In genomic region chr5:17089690-17090089, GRCh38 we compare ENCODE assay signal across 24 cellular contexts.
DNase-seq lines count a peak whose midpoint lies in the region; ATAC-seq, FAIRE-seq and TF ChIP-seq lines count a peak whose summit lies in the region.
"Had no signal": no experiment of that assay in that cellular context is flagged by ENCODE, and none has a peak within 500 bp of the region (broad histone marks: within the 10 kb centered on the region; RNA-seq: fewer than 3 reads in every experiment).

No MANE protein-coding gene starts in this region.

- H3K9ac ChIP-seq in IMR-90 (ENCODE audit: low read depth, low read length) (no peak overlapping the region), keratinocyte (ENCODE audit: control insufficient read depth, extremely low read depth, insufficient read depth, low read length) (no peak overlapping the region)
- H3K9ac ChIP-seq: BLaER1 had no signal

- POLR2A ChIA-PET in IMR-90 (lab: Charles Lee; ENCODE audit: unreplicated experiment), result no interaction called here

- DNase-seq in AG20443 (ENCODE audit: low spot score), result peak; percentile 46
- DNase-seq in IMR-90, result peak; percentile 57
- DNase-seq in astrocyte of the hippocampus (ENCODE audit: low read depth, low spot score), result peak; percentile 76
- no peak for DNase-seq in keratinocyte (ENCODE audit: low read depth, low spot score)
- DNase-seq in NCI-H774 (lab: John Stamatoyannopoulos, UW), result no peak
- no peak for DNase-seq in activated CD8-positive, alpha-beta memory T cell treated with anti-CD3 and anti-CD28 coated beads for 24 hours
- no peak for DNase-seq in midbrain (lab: John Stamatoyannopoulos, UW)
- DNase-seq: activated CD4-positive, alpha-beta memory T cell treated with anti-CD3 and anti-CD28 coated beads, Interleukin-2, amount 10 ng/mL, durations not matched to agents 7 days and 5 days; aorta; central memory CD4-positive, alpha-beta T cell; dermis blood vessel endothelial cell; DMS153; naive thymus-derived CD8-positive, alpha-beta T cell; NCI-H1694 treated with DMSO at 0.1 percent for 48 hours; NCI-H524; SJCRH30; T-helper 1 cell had no signal

- H2BK20ac ChIP-seq in IMR-90 (ENCODE audit: low read depth, low read length), result peak overlapping the region; percentile 83

- in situ Hi-C loops in IMR-90 (cut with MboI; ENCODE audit: low sequenced_read_pairs), result no loop called here

- TF ChIP-seq CTCF in IMR-90 (conservative IDR thresholded peaks at IDR 0.05; ENCODE audit: low read depth, low read length) (no peak), keratinocyte (optimal IDR thresholded peaks at IDR 0.05 in 1 of 3, IDR thresholded peaks at IDR 0.05 in 1 of 3, conservative IDR thresholded peaks at IDR 0.05 in 1 of 3; ENCODE audit: extremely low read depth in 1 of 3, insufficient read depth in 2 of 3, low read length in 3 of 3) (no peak)

- H3K23ac ChIP-seq in IMR-90 (ENCODE audit: low read depth, low read length), result peak overlapping the region; percentile 52; the same call in 1 of the 2 replicates

- H3K36me3 ChIP-seq in IMR-90 (ENCODE audit: control insufficient read depth, insufficient read depth, low read length), result no peaks in the 10 kb centered on the region
- H3K36me3 ChIP-seq in keratinocyte (ENCODE audit: control insufficient read depth in 2 of 2, extremely low read depth in 1 of 2, insufficient read depth in 2 of 2, low read length in 2 of 2), result no peaks in the 10 kb centered on the region
- H3K36me3 ChIP-seq: BLaER1, SJCRH30, thoracic aorta had no signal

- no peaks in the 10 kb centered on the region for H3K79me2 ChIP-seq in keratinocyte (ENCODE audit: control insufficient read depth, insufficient read depth, low read length)

- H4K20me1 ChIP-seq in IMR-90 (ENCODE audit: insufficient read depth, low read length), result no peaks in the 10 kb centered on the region
- no peaks in the 10 kb centered on the region for H4K20me1 ChIP-seq in keratinocyte (ENCODE audit: control insufficient read depth, extremely low read depth, insufficient read depth, low read length)
- H4K20me1 ChIP-seq: BLaER1 had no signal

- CTCF ChIA-PET in IMR-90 (lab: Yijun Ruan, JAX), result interaction anchor here (0.6 kb wide), 1 partner anchor 62 kb away, joined by 4 read pairs; no protein-coding TSS in a partner anchor

- peak overlapping the region; percentile 13; the same call in 1 of the 2 replicates for H3K14ac ChIP-seq in IMR-90 (replicated peaks; ENCODE audit: low read depth, low read length)

- no peak overlapping the region for H2AK9ac ChIP-seq in IMR-90 (replicated peaks; ENCODE audit: low read depth, low read length, poor library complexity)

- H3K4me1 ChIP-seq in IMR-90 (ENCODE audit: control insufficient read depth, insufficient read depth, low read length) (no peaks in the 10 kb centered on the region), keratinocyte (ENCODE audit: control insufficient read depth, extremely low read depth, insufficient read depth, low read length) (peaks cover 11% of the 10 kb centered on the region)
- H3K4me1 ChIP-seq: SJCRH30 had no signal

- FAIRE-seq in keratinocyte (lab: Jason Lieb, UNC), result peak; percentile 63
- FAIRE-seq: A549, RCC 7860 had no signal

- H2BK120ac ChIP-seq in IMR-90 (ENCODE audit: low read depth, low read length), result peak overlapping the region; percentile 84

- H3K4me3 ChIP-seq in IMR-90 (ENCODE audit: insufficient read depth, low read depth, low read length), result no peak overlapping the region
- no peak overlapping the region for H3K4me3 ChIP-seq in keratinocyte (ENCODE audit: control insufficient read depth in 2 of 3, extremely low read depth in 1 of 3, insufficient read depth in 2 of 3, low read depth in 1 of 3, low read length in 3 of 3)
- H3K4me3 ChIP-seq: A549, BLaER1, SJCRH30, skin epidermis, thoracic aorta had no signal

- H3K9me3 ChIP-seq in IMR-90 (ENCODE audit: control insufficient read depth, insufficient read depth, low read length) (no peaks in the 10 kb centered on the region), keratinocyte (ENCODE audit: control insufficient read depth, low read depth, low read length) (no peaks in the 10 kb centered on the region)
- H3K9me3 ChIP-seq: A549, BLaER1, SJCRH30, thoracic aorta had no signal

- BruUV-seq in IMR-90 (replicated peaks; lab: Mats Ljungman, UMichigan), result no TSS peak

- no peak overlapping the region for H3K4me2 ChIP-seq in IMR-90 (ENCODE audit: low read depth, low read length)
- H3K4me2 ChIP-seq in keratinocyte (ENCODE audit: control insufficient read depth, extremely low read depth, insufficient read depth, low read depth, low read length), result no peak overlapping the region
- H3K4me2 ChIP-seq: A549, BLaER1 had no signal

- H3K9me1 ChIP-seq in IMR-90 (ENCODE audit: insufficient read depth, low read length) (peaks cover 11% of the 10 kb centered on the region), keratinocyte (ENCODE audit: control insufficient read depth, extremely low read depth, insufficient read depth, low read length) (no peaks in the 10 kb centered on the region)

- H2AFZ ChIP-seq in IMR-90 (replicated peaks; ENCODE audit: low read length, poor library complexity), result peak overlapping the region; percentile 71
- H2AFZ ChIP-seq in keratinocyte (ENCODE audit: control insufficient read depth, low read length), result peak overlapping the region; percentile 41

- no peak for TF ChIP-seq RAD21 in IMR-90 (IDR thresholded peaks at IDR 0.05; ENCODE audit: low read length)

- WGBS in IMR-90 (ENCODE audit: extremely low coverage in 2 of 2, insufficient read length in 1 of 2), 2 experiments, result 71% methylated on average over 2 of the region's 2 CpGs; no CpG with 5 or more reads in 1 of the 2 experiments

- intact Hi-C loops in IMR-90 (cut with micrococcal nuclease), result no loop called here

- H2BK15ac ChIP-seq in IMR-90 (ENCODE audit: low read depth, low read length), result peak overlapping the region; percentile 66; the same call in 1 of the 3 replicates

- no peak overlapping the region for H4K5ac ChIP-seq in IMR-90 (ENCODE audit: low read depth, low read length)

- peak overlapping the region; percentile 37 for H3K4ac ChIP-seq in IMR-90 (ENCODE audit: low read depth, low read length)

- no peak overlapping the region for H3K27ac ChIP-seq in IMR-90 (ENCODE audit: insufficient read depth, low read length)
- no peak overlapping the region for H3K27ac ChIP-seq in keratinocyte (ENCODE audit: control insufficient read depth, insufficient read depth, low read length)
- H3K27ac ChIP-seq: BLaER1, SJCRH30, skin epidermis, thoracic aorta had no signal

- dilution Hi-C loops in IMR-90 (cut with HindIII; ENCODE audit: low sequenced_read_pairs, unreplicated experiment), result no loop called here
- dilution Hi-C loops in keratinocyte (cut with MboI; ENCODE audit: extremely low pct_ligation_motif_present, low sequenced_read_pairs), result no loop called here

- H3K27me3 ChIP-seq in IMR-90 (ENCODE audit: control insufficient read depth, insufficient read depth, low read length) (no peaks in the 10 kb centered on the region), keratinocyte (ENCODE audit: control insufficient read depth, extremely low read depth, insufficient read depth, low read length) (no peaks in the 10 kb centered on the region)
- H3K27me3 ChIP-seq: BLaER1, SJCRH30 had no signal

- H3K56ac ChIP-seq in IMR-90 (ENCODE audit: extremely low read depth, insufficient read depth, low read length), result no peak overlapping the region

- no peaks in the 10 kb centered on the region for H3K79me1 ChIP-seq in IMR-90 (ENCODE audit: low read depth in 1 of 2, low read length in 2 of 2)

- ATAC-seq in IMR-90 (ENCODE audit: low read depth) (peak; percentile 48; the same call in 1 of the 2 replicates), HG03460 (IDR thresholded peaks at IDR 0.05; ENCODE audit: unreplicated experiment) (no peak)
- ATAC-seq: A549; activated naive CD4-positive, alpha-beta T cell treated with anti-CD3 and anti-CD28 coated beads, Interleukin-2, amount 50 U/mL, for 72 hours; naive thymus-derived CD8-positive, alpha-beta T cell had no signal

- peak overlapping the region in 1 of 2 experiments; percentile 56; a peak in 1 of 4 replicates for H4K8ac ChIP-seq in IMR-90 (ENCODE audit: low read depth in 2 of 2, low read length in 2 of 2)

- H2AK5ac ChIP-seq in IMR-90 (ENCODE audit: low read depth, low read length), result peak overlapping the region; percentile 70; the same call in 1 of the 2 replicates

- H3K18ac ChIP-seq in IMR-90 (ENCODE audit: low read depth, low read length), result no peak overlapping the region

- 0 out of 2 replicates have a peak overlapping the region, but pooled peaks have one; percentile 6 for H4K91ac ChIP-seq in IMR-90 (ENCODE audit: insufficient read depth, low read depth, low read length)

- H2BK5ac ChIP-seq in IMR-90 (ENCODE audit: low read depth, low read length, poor library complexity, severe bottlenecking), result no peak overlapping the region

- TF ChIP-seq POLR2A in IMR-90 (IDR thresholded peaks at IDR 0.05; ENCODE audit: low read depth, low read length), result no peak

TF ChIP-seq in IMR-90, 13 proteins besides CTCF, POLR2A, EP300 and RAD21:
- TF ChIP-seq ELK1 (IDR thresholded peaks at IDR 0.05; ENCODE audit: borderline replicate concordance, low read depth, low read length), result no peak

Comparison
In these comparisons a context has a peak if more than half of its experiments do, and no peak if none do; other contexts are left out.
1. DNase-seq: peak in AG20443 (single experiment), IMR-90 (single experiment) and astrocyte of the hippocampus (single experiment); none in keratinocyte (single experiment), NCI-H774 (single experiment), activated CD8-positive, alpha-beta memory T cell treated with anti-CD3 and anti-CD28 coated beads for 24 hours (single experiment) and midbrain (single experiment).